ENCODE assay signal across 11 cellular contexts in the genomic region with DNA sequence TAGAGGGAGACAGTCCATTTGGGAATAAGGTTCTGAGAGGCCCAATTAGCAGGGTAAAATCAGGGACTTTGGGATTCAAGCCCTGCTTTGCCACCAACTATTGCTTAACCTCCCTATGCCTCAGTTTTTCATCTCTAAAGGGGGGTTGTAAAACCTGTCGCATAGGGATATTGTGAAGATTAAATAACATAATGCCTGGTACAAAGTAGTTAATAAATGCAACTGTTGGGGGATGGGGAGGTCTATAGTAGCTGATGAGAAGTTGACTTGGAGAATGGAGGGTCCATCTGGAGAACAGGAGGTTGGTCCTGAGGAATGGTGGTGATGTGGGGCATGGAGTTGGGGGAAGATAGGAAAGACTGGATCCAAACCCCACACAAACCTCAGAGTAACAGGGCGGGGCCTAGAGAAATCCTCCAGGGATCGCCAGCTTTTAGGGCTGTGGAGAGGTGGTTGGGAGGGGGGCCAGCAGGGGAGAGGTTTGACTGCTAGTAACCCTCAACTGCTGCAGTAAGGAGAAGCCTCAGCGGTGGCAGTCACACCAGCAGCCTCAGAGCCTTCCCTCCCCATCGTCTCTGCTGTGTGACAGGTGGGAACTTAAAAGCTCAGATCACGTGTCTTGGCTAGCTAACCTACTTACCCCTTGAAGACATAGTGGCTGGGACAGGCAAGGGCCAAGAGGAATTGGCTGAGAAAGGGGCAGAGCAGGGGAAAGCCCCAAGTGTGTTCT. TPM values are rescaled to one million over a fixed set of nuclear protein-coding genes. Genes with fewer than 3 reads are reported as not detected.
DNase-seq lines count a peak whose midpoint lies in the region; ATAC-seq and TF ChIP-seq lines count a peak whose summit lies in the region.
"Had no signal": no experiment of that assay in that cellular context is flagged by ENCODE, and none has a peak within 500 bp of the region (broad histone marks: within the 10 kb centered on the region; RNA-seq: fewer than 3 reads in every experiment).

No MANE protein-coding gene starts in this region.

- H2AFZ ChIP-seq in Karpas-422 (ENCODE audit: low read length): no peak overlapping the region

- H3K4me1 Mint-ChIP-seq in activated naive CD4-positive, alpha-beta T cell treated with anti-CD3 and anti-CD28 coated beads for 36 hours (ENCODE audit: low read depth): peaks cover 5% of the 10 kb centered on the region
- peaks cover 9% of the 10 kb centered on the region for H3K4me1 Mint-ChIP-seq in chondrocyte (ENCODE audit: low read depth)
- H3K4me1 Mint-ChIP-seq in stimulated activated effector memory CD8-positive, alpha-beta T cell treated with anti-CD3 and anti-CD28 coated beads, Interleukin-12 subunit alpha, Interleukin-12 subunit beta, amount 100 ng/mL, for 72 hours: peaks cover 20% of the 10 kb centered on the region

- H3K9me3 ChIP-seq in Karpas-422 (ENCODE audit: low read length): no peaks in the 10 kb centered on the region
- H3K9me3 ChIP-seq: SK-N-SH, spleen had no signal

- no peak overlapping the region for H3K4me2 ChIP-seq in Karpas-422 (ENCODE audit: low read depth, low read length, poor library complexity, severe bottlenecking)

- no peak overlapping the region for H3K9ac ChIP-seq in Karpas-422 (ENCODE audit: low read length)

- no peaks in the 10 kb centered on the region for H3K27me3 ChIP-seq in Karpas-422 (ENCODE audit: low read length)

- H3K4me3 Mint-ChIP-seq in activated naive CD4-positive, alpha-beta T cell treated with anti-CD3 and anti-CD28 coated beads for 36 hours: peak overlapping the region; percentile 71
- H3K4me3 Mint-ChIP-seq in chondrocyte (ENCODE audit: unreplicated experiment): peak overlapping the region; percentile 70
- H3K4me3 Mint-ChIP-seq in stimulated activated effector memory CD8-positive, alpha-beta T cell treated with anti-CD3 and anti-CD28 coated beads, Interleukin-12 subunit alpha, Interleukin-12 subunit beta, amount 100 ng/mL, for 72 hours: peak overlapping the region; percentile 59

- intact Hi-C loops in activated naive CD4-positive, alpha-beta T cell treated with anti-CD3 and anti-CD28 coated beads for 36 hours (cut with micrococcal nuclease): loop anchor here (5.0 kb wide), 1 partner anchor 50 kb away; no protein-coding TSS in a partner anchor

- H3K9me2 ChIP-seq in Karpas-422 (replicated peaks; ENCODE audit: insufficient read depth, low read length): no peaks in the 10 kb centered on the region
- H3K9me2 ChIP-seq: SK-N-SH had no signal

- H3K27me3 Mint-ChIP-seq in activated naive CD4-positive, alpha-beta T cell treated with anti-CD3 and anti-CD28 coated beads for 36 hours (ENCODE audit: low read depth): peaks cover 38% of the 10 kb centered on the region
- H3K27me3 Mint-ChIP-seq in chondrocyte (ENCODE audit: low read depth): peaks cover 5% of the 10 kb centered on the region

- H3K27ac ChIP-seq in Karpas-422 (ENCODE audit: low read length): no peak overlapping the region
- H3K27ac ChIP-seq: spleen had no signal

- H3K27ac Mint-ChIP-seq in activated naive CD4-positive, alpha-beta T cell treated with anti-CD3 and anti-CD28 coated beads for 36 hours: no peak overlapping the region
- no peak overlapping the region for H3K27ac Mint-ChIP-seq in chondrocyte (ENCODE audit: unreplicated experiment)
- H3K27ac Mint-ChIP-seq in stimulated activated effector memory CD8-positive, alpha-beta T cell treated with anti-CD3 and anti-CD28 coated beads, Interleukin-12 subunit alpha, Interleukin-12 subunit beta, amount 100 ng/mL, for 72 hours: no peak overlapping the region

- H3K79me2 ChIP-seq in Karpas-422 (ENCODE audit: low read length): no peaks in the 10 kb centered on the region

- H3K36me3 ChIP-seq in Karpas-422 (ENCODE audit: insufficient read depth, low read length): no peaks in the 10 kb centered on the region
- H3K36me3 ChIP-seq: spleen had no signal

- TF ChIP-seq CTCF in chondrocyte (IDR thresholded peaks at IDR 0.05): no peak

- DNase-seq in activated naive CD4-positive, alpha-beta T cell treated with anti-CD3 and anti-CD28 coated beads for 36 hours: no peak
- no peak for DNase-seq in activated naive CD4-positive, alpha-beta T cell treated with Interleukin-2 at 50 U/mL for 16 hours
- DNase-seq in NCI-H2171 treated with DMSO at 0.1 percent for 48 hours (lab: John Stamatoyannopoulos, UW) (peak; percentile 59), chondrocyte (ENCODE audit: low spot score) (peak; percentile 43), Karpas-422 (no peak), NCI-H1930 (lab: John Stamatoyannopoulos, UW) (no peak)
- DNase-seq in stimulated activated effector memory CD8-positive, alpha-beta T cell treated with anti-CD3 and anti-CD28 coated beads, Interleukin-12 subunit alpha, Interleukin-12 subunit beta, amount 100 ng/mL, for 72 hours (ENCODE audit: low spot score in 2 of 2): no peak
- DNase-seq: activated CD4-positive, alpha-beta T cell treated with anti-CD3 and anti-CD28 coated beads, Interleukin-2, amount 50 U/mL, for 48 hours; SK-N-SH; spleen had no signal

- H3K9me3 Mint-ChIP-seq in activated naive CD4-positive, alpha-beta T cell treated with anti-CD3 and anti-CD28 coated beads for 36 hours: no peaks in the 10 kb centered on the region
- no peaks in the 10 kb centered on the region for H3K9me3 Mint-ChIP-seq in chondrocyte (ENCODE audit: low read depth)
- H3K9me3 Mint-ChIP-seq in stimulated activated effector memory CD8-positive, alpha-beta T cell treated with anti-CD3 and anti-CD28 coated beads, Interleukin-12 subunit alpha, Interleukin-12 subunit beta, amount 100 ng/mL, for 72 hours: no peaks in the 10 kb centered on the region

- H3K4me3 ChIP-seq in Karpas-422 (ENCODE audit: low read length): no peak overlapping the region

- no peak for ATAC-seq in stimulated activated effector memory CD8-positive, alpha-beta T cell treated with anti-CD3 and anti-CD28 coated beads, Interleukin-12 subunit alpha, Interleukin-12 subunit beta, amount 100 ng/mL, for 72 hours
- ATAC-seq in HG02870 (IDR thresholded peaks at IDR 0.05; ENCODE audit: unreplicated experiment): no peak

- no peaks in the 10 kb centered on the region for H4K20me1 ChIP-seq in Karpas-422 (ENCODE audit: insufficient read depth, low read depth, low read length)

- CTCF ChIA-PET in activated naive CD4-positive, alpha-beta T cell treated with anti-CD3 and anti-CD28 coated beads for 36 hours (lab: Charles Lee): interaction anchor here (1.3 kb wide), 1 partner anchor 21 kb away, joined by 5 read pairs; the partner anchor contains the start of gene NLRX1

- H3K36me3 Mint-ChIP-seq in activated naive CD4-positive, alpha-beta T cell treated with anti-CD3 and anti-CD28 coated beads for 36 hours (ENCODE audit: low read depth): no peaks in the 10 kb centered on the region
- no peaks in the 10 kb centered on the region for H3K36me3 Mint-ChIP-seq in chondrocyte (ENCODE audit: low read depth)
- H3K36me3 Mint-ChIP-seq in stimulated activated effector memory CD8-positive, alpha-beta T cell treated with anti-CD3 and anti-CD28 coated beads, Interleukin-12 subunit alpha, Interleukin-12 subunit beta, amount 100 ng/mL, for 72 hours: no peaks in the 10 kb centered on the region

- peaks cover 9% of the 10 kb centered on the region for H3K4me1 ChIP-seq in Karpas-422 (ENCODE audit: low read length)

RNA-seq across cellular contexts. Expression of gene ABCG4, which starts 1.1 kb away (rescaled TPM):
- total RNA-seq in activated naive CD4-positive, alpha-beta T cell treated with anti-CD3 and anti-CD28 coated beads for 36 hours: under 1 TPM; 0.12 to 0.31 TPM
- total RNA-seq in chondrocyte: 0.80 to 2.5 TPM (median 2.0 TPM) in 3 replicates
- total RNA-seq in Karpas-422 (2014; rRNA removed; shearing (Covaris generic); ENCODE audit: low replicate concordance): not detected in 2 replicates

RNA-seq across cellular contexts. Expression of gene NLRX1, which starts 20.8 kb away (rescaled TPM):
- total RNA-seq in activated naive CD4-positive, alpha-beta T cell treated with anti-CD3 and anti-CD28 coated beads for 36 hours: 10 to 100 TPM; 20.8 to 22.2 TPM
- 13.0 to 20.1 TPM (median 19.2 TPM) in 3 replicates for total RNA-seq in chondrocyte
- total RNA-seq in Karpas-422 (2014; rRNA removed; shearing (Covaris generic); ENCODE audit: low replicate concordance): 2.7 and 7.5 TPM in 2 replicates

RNA-seq across cellular contexts. Expression of gene HINFP, which starts 26.4 kb away (rescaled TPM):
- total RNA-seq in activated naive CD4-positive, alpha-beta T cell treated with anti-CD3 and anti-CD28 coated beads for 36 hours: 10 to 100 TPM; 24.5 to 25.2 TPM
- 16.9 to 22.9 TPM (median 21.9 TPM) in 3 replicates for total RNA-seq in chondrocyte
- total RNA-seq in Karpas-422 (2014; rRNA removed; shearing (Covaris generic); ENCODE audit: low replicate concordance): 16.3 and 22.4 TPM in 2 replicates

RNA-seq across cellular contexts. Expression of gene NHERF4, which starts 37.5 kb away (rescaled TPM):
- not detected for total RNA-seq in activated naive CD4-positive, alpha-beta T cell treated with anti-CD3 and anti-CD28 coated beads for 36 hours
- total RNA-seq in chondrocyte: not detected in 3 replicates
- not detected in 2 replicates for total RNA-seq in Karpas-422 (2014; rRNA removed; shearing (Covaris generic); ENCODE audit: low replicate concordance)
- total RNA-seq: spleen had no signal

RNA-seq across cellular contexts. Expression of gene C2CD2L, which starts 40.6 kb away (rescaled TPM):
- 10 to 100 TPM; 20.1 to 20.8 TPM for total RNA-seq in activated naive CD4-positive, alpha-beta T cell treated with anti-CD3 and anti-CD28 coated beads for 36 hours
- 11.8 to 13.2 TPM (median 12.1 TPM) in 3 replicates for total RNA-seq in chondrocyte
- 10.1 and 11.9 TPM in 2 replicates for total RNA-seq in Karpas-422 (2014; rRNA removed; shearing (Covaris generic); ENCODE audit: low replicate concordance)

Comparison
In these comparisons a context has a peak if more than half of its experiments do, and no peak if none do; other contexts are left out.
1. DNase-seq: peak in NCI-H2171 treated with DMSO at 0.1 percent for 48 hours (single experiment) and chondrocyte (single experiment); none in activated naive CD4-positive, alpha-beta T cell treated with anti-CD3 and anti-CD28 coated beads for 36 hours (single experiment), activated naive CD4-positive, alpha-beta T cell treated with Interleukin-2 at 50 U/mL for 16 hours (single experiment), stimulated activated effector memory CD8-positive, alpha-beta T cell treated with anti-CD3 and anti-CD28 coated beads, Interleukin-12 subunit alpha, Interleukin-12 subunit beta, amount 100 ng/mL, for 72 hours (0 of 2), Karpas-422 (single experiment) and NCI-H1930 (0 of 2).
2. Peak in every context shown above with its lines, with median percentiles within 50 percentile points of each other: H3K4me3 Mint-ChIP-seq.